Comparison of ENCODE assay signal across 18 cellular contexts in genomic region chr12:69274861-69275260, GRCh38. TPM values are rescaled to one million over a fixed set of nuclear protein-coding genes. Genes with fewer than 3 reads are reported as not detected.
DNase-seq lines count a peak whose midpoint lies in the region; ATAC-seq, FAIRE-seq and TF ChIP-seq lines count a peak whose summit lies in the region.
"Had no signal": no experiment of that assay in that cellular context is flagged by ENCODE, and none has a peak within 500 bp of the region (broad histone marks: within the 10 kb centered on the region; RNA-seq: fewer than 3 reads in every experiment).

No MANE protein-coding gene starts in this region.

- POLR2A ChIA-PET in HEK293 (lab: Yijun Ruan, JAX) = no interaction called here

- H3K4me1 Mint-ChIP-seq in CD4-positive, CD25-positive, alpha-beta regulatory T cell = peaks cover 23 to 60% (median 46%) of the 10 kb centered on the region in 4 donors
- H3K4me1 Mint-ChIP-seq in astrocyte (ENCODE audit: low read depth, unreplicated experiment) (peaks cover 8% of the 10 kb centered on the region), progenitor cell of endocrine pancreas (ENCODE audit: low read depth) (peaks cover 37% of the 10 kb centered on the region)

- no peaks in the 10 kb centered on the region for H3K9me3 ChIP-seq in CD4-positive, CD25-positive, alpha-beta regulatory T cell (ENCODE audit: control insufficient read depth in 2 of 2, low read length in 2 of 2)
- H3K9me3 ChIP-seq in HEK293 (ENCODE audit: control insufficient read depth, insufficient read depth, low read depth, low read length) (no peaks in the 10 kb centered on the region), astrocyte (ENCODE audit: insufficient read depth, low read depth, low read length) (no peaks in the 10 kb centered on the region), thyroid gland (no peaks in the 10 kb centered on the region)
- H3K9me3 ChIP-seq: esophagus muscularis mucosa, mucosa of descending colon, tibial artery had no signal

- H3K36me3 ChIP-seq in CD4-positive, CD25-positive, alpha-beta regulatory T cell (ENCODE audit: control insufficient read depth, insufficient read depth, low read length) = no peaks in the 10 kb centered on the region
- H3K36me3 ChIP-seq in HEK293 (ENCODE audit: control insufficient read depth in 2 of 2, insufficient read depth in 1 of 2, low read length in 2 of 2) = peaks cover 6 to 14% of the 10 kb centered on the region in 2 experiments; a peak in 2 of 3 replicates
- H3K36me3 ChIP-seq in astrocyte (ENCODE audit: insufficient read depth, low read length) = peaks cover 4% of the 10 kb centered on the region
- H3K36me3 ChIP-seq in thyroid gland = no peaks in the 10 kb centered on the region

- H3K4me2 ChIP-seq in astrocyte (ENCODE audit: low read length) = no peak overlapping the region

- no peak overlapping the region for H3K9ac ChIP-seq in astrocyte (ENCODE audit: low read length)

- TF ChIP-seq CTCF in HEK293 (tag by site-specific recombination; IDR thresholded peaks at IDR 0.05) = no peak
- no peak for TF ChIP-seq CTCF in astrocyte (IDR thresholded peaks at IDR 0.05; ENCODE audit: insufficient read depth, low read depth, low read length)
- no peak for TF ChIP-seq CTCF in fibroblast of villous mesenchyme (IDR thresholded peaks at IDR 0.05; ENCODE audit: insufficient read depth, low read depth, low read length)
- TF ChIP-seq CTCF in thyroid gland (IDR thresholded peaks at IDR 0.05) = no peak
- no peak for TF ChIP-seq CTCF in progenitor cell of endocrine pancreas (IDR thresholded peaks at IDR 0.05; ENCODE audit: unreplicated experiment)

- intact Hi-C loops in thyroid gland (cut with DNase I) = no loop called here

- peaks cover 0 to 2% (median 0%) of the 10 kb centered on the region in 7 donors for H3K9me3 Mint-ChIP-seq in CD4-positive, CD25-positive, alpha-beta regulatory T cell
- H3K9me3 Mint-ChIP-seq in astrocyte (ENCODE audit: unreplicated experiment) (no peaks in the 10 kb centered on the region), progenitor cell of endocrine pancreas (ENCODE audit: low read depth) (no peaks in the 10 kb centered on the region)

- H3K36me3 Mint-ChIP-seq in CD4-positive, CD25-positive, alpha-beta regulatory T cell = no peaks in the 10 kb centered on the region
- peaks cover 4% of the 10 kb centered on the region for H3K36me3 Mint-ChIP-seq in astrocyte (ENCODE audit: low read depth, unreplicated experiment)
- peaks cover 5% of the 10 kb centered on the region for H3K36me3 Mint-ChIP-seq in progenitor cell of endocrine pancreas (ENCODE audit: insufficient read depth)

- no peak for ATAC-seq in CD4-positive, CD25-positive, alpha-beta regulatory T cell (ENCODE audit: low read depth in 2 of 2)
- no peak for ATAC-seq in GM18873 (IDR thresholded peaks at IDR 0.05; ENCODE audit: low FRiP score, unreplicated experiment)
- ATAC-seq: mucosa of descending colon had no signal

- H2AFZ ChIP-seq in astrocyte (ENCODE audit: low read depth, low read length) = no peak overlapping the region

- peaks cover 6% of the 10 kb centered on the region for H4K20me1 ChIP-seq in astrocyte (ENCODE audit: insufficient read depth, low read length)

- H3K4me1 ChIP-seq in CD4-positive, CD25-positive, alpha-beta regulatory T cell (ENCODE audit: control insufficient read depth, insufficient read depth, low read length, poor library complexity, severe bottlenecking) = peaks cover 22% of the 10 kb centered on the region
- peaks cover 3% of the 10 kb centered on the region; the same call in 1 of the 2 replicates for H3K4me1 ChIP-seq in HEK293 (ENCODE audit: control insufficient read depth, insufficient read depth, low read length)
- no peaks in the 10 kb centered on the region for H3K4me1 ChIP-seq in astrocyte (ENCODE audit: insufficient read depth, low read length)
- H3K4me1 ChIP-seq in thyroid gland = no peaks in the 10 kb centered on the region

- CTCF ChIA-PET in HEK293 (lab: Yijun Ruan, JAX) = interaction anchor here (0.7 to 2.3 kb wide), 4 partner anchors 9 to 119 kb away, joined by 3 to 13 read pairs (median 5); no protein-coding TSS in a partner anchor

- TF ChIP-seq POLR2A in thyroid gland (IDR thresholded peaks at IDR 0.05) = no peak

- DNase-seq in CD4-positive, CD25-positive, alpha-beta regulatory T cell = no peak
- DNase-seq in astrocyte (ENCODE audit: low read depth) (peak; percentile 49), fibroblast of villous mesenchyme (ENCODE audit: low read depth) (peak; percentile 8), thyroid gland (no peak), progenitor cell of endocrine pancreas (ENCODE audit: low spot score, unreplicated experiment) (no peak), OCI-M1 (lab: John Stamatoyannopoulos, UW) (no peak)
- DNase-seq: activated effector memory CD4-positive, alpha-beta T cell treated with Interleukin-2 at 50 U/mL for 16 hours; AML-193; anterior cingulate cortex; hippocampal formation; mucosa of descending colon; NCI-H2081 treated with DMSO at 0.1 percent for 48 hours; NCI-H524 treated with DMSO at 0.1 percent for 48 hours; occipital lobe; tibial artery had no signal

- H3K27me3 Mint-ChIP-seq in CD4-positive, CD25-positive, alpha-beta regulatory T cell = no peaks in the 10 kb centered on the region
- H3K27me3 Mint-ChIP-seq in astrocyte (ENCODE audit: low read depth, unreplicated experiment) = no peaks in the 10 kb centered on the region
- no peaks in the 10 kb centered on the region for H3K27me3 Mint-ChIP-seq in progenitor cell of endocrine pancreas

- FAIRE-seq in astrocyte (lab: Jason Lieb, UNC) = peak; percentile 66

- H3K4me3 ChIP-seq in CD4-positive, CD25-positive, alpha-beta regulatory T cell (ENCODE audit: low read depth, low read length) = no peak overlapping the region
- no peak overlapping the region for H3K4me3 ChIP-seq in HEK293 (ENCODE audit: low read depth, low read length)
- H3K4me3 ChIP-seq in astrocyte (ENCODE audit: insufficient read depth, low read depth, low read length) = no peak overlapping the region
- H3K4me3 ChIP-seq in fibroblast of villous mesenchyme (ENCODE audit: low read depth, low read length) = no peak overlapping the region
- H3K4me3 ChIP-seq in thyroid gland (replicated peaks in 1 of 3) = no peak overlapping the region
- H3K4me3 ChIP-seq: esophagus muscularis mucosa, mucosa of descending colon, tibial artery had no signal

- peak overlapping the region; percentile 3 for H3K27ac ChIP-seq in CD4-positive, CD25-positive, alpha-beta regulatory T cell (ENCODE audit: insufficient read depth, low read length, poor library complexity, severe bottlenecking)
- H3K27ac ChIP-seq in HEK293 (ENCODE audit: extremely low read depth, low read depth, low read length) (no peak overlapping the region), astrocyte (ENCODE audit: low read depth, low read length) (no peak overlapping the region), thyroid gland (no peak overlapping the region)
- H3K27ac ChIP-seq: esophagus muscularis mucosa, tibial artery had no signal

- 69 to 82% methylated on average over 1 of the region's 1 CpG for WGBS in thyroid gland, 2 donors

- H3K4me3 Mint-ChIP-seq in CD4-positive, CD25-positive, alpha-beta regulatory T cell = no peak overlapping the region
- H3K4me3 Mint-ChIP-seq in astrocyte (ENCODE audit: unreplicated experiment) (no peak overlapping the region), progenitor cell of endocrine pancreas (ENCODE audit: low read depth) (no peak overlapping the region)

- peak overlapping the region in 1 of 3 donors; percentile 83 for H3K27ac Mint-ChIP-seq in CD4-positive, CD25-positive, alpha-beta regulatory T cell
- no peak overlapping the region for H3K27ac Mint-ChIP-seq in astrocyte (ENCODE audit: unreplicated experiment)
- H3K27ac Mint-ChIP-seq in progenitor cell of endocrine pancreas = no peak overlapping the region

- H3K27me3 ChIP-seq in CD4-positive, CD25-positive, alpha-beta regulatory T cell (ENCODE audit: control insufficient read depth, insufficient read depth, low read length) = no peaks in the 10 kb centered on the region
- H3K27me3 ChIP-seq in astrocyte (ENCODE audit: insufficient read depth, low read length) (no peaks in the 10 kb centered on the region), thyroid gland (no peaks in the 10 kb centered on the region)
- H3K27me3 ChIP-seq: esophagus muscularis mucosa, tibial artery had no signal

- no peaks in the 10 kb centered on the region for H3K79me2 ChIP-seq in astrocyte (ENCODE audit: insufficient read depth, low read length)

TF ChIP-seq in HEK293, 187 proteins besides CTCF, POLR2A, EP300 and RAD21:
- TF ChIP-seq ZBTB11 (tag by site-specific recombination; conservative IDR thresholded peaks at IDR 0.05; ENCODE audit: low read depth) (no peak), ZNF660 (tag by site-specific recombination; IDR thresholded peaks at IDR 0.05) (0 out of 2 replicates have a peak, but pooled peaks have one; percentile 33)
TF ChIP-seq in HEK293: peak in this region for 1.

RNA-seq across cellular contexts. Expression of gene CPSF6, which starts 35.5 kb away (rescaled TPM):
- 88.3 TPM for total RNA-seq in CD4-positive, CD25-positive, alpha-beta regulatory T cell
- polyA plus RNA-seq in CD4-positive, CD25-positive, alpha-beta regulatory T cell = 10 to 100 TPM; 49.6 to 61.0 (median 55.6) TPM
- total RNA-seq in astrocyte (58.4 and 68.3 TPM in 2 replicates), fibroblast of villous mesenchyme (20.9 and 27.2 TPM in 2 replicates), thyroid gland (10 to 100 TPM; 49.1 to 75.8 (median 53.1) TPM), progenitor cell of endocrine pancreas (154 and 156 TPM in 2 replicates)

Comparison
In these comparisons a context has a peak if more than half of its experiments do, and no peak if none do; other contexts are left out.
1. DNase-seq: peak in astrocyte (single experiment) and fibroblast of villous mesenchyme (single experiment); none in CD4-positive, CD25-positive, alpha-beta regulatory T cell (0 of 3), thyroid gland (0 of 2), progenitor cell of endocrine pancreas (single experiment) and OCI-M1 (single experiment).